In genomic region chr5:88677943-88678779, GRCh38 we compare ENCODE assay signal across 13 cellular contexts.
DNase-seq lines count a peak whose midpoint lies in the region; ATAC-seq, FAIRE-seq and TF ChIP-seq lines count a peak whose summit lies in the region.
"Had no signal": no experiment of that assay in that cellular context is flagged by ENCODE, and none has a peak within 500 bp of the region (broad histone marks: within the 10 kb centered on the region; RNA-seq: fewer than 3 reads in every experiment).

No MANE protein-coding gene starts in this region.

- H3K9me3 Mint-ChIP-seq in astrocyte (ENCODE audit: unreplicated experiment): peaks cover 3% of the 10 kb centered on the region
- H3K9me3 Mint-ChIP-seq: CD8-positive, alpha-beta T cell had no signal

- TF ChIP-seq CTCF in DOHH2 (IDR thresholded peaks at IDR 0.05; ENCODE audit: low read depth, low read length, poor library complexity, severe bottlenecking) (no peak), KMS-11 (conservative IDR thresholded peaks at IDR 0.05; ENCODE audit: low read depth, low read length) (no peak), astrocyte (IDR thresholded peaks at IDR 0.05; ENCODE audit: insufficient read depth, low read depth, low read length) (no peak), lower lobe of right lung (IDR thresholded peaks at IDR 0.05) (no peak)

- H3F3A ChIP-seq in DOHH2 (ENCODE audit: control insufficient read depth, insufficient read depth): peaks cover 20% of the 10 kb centered on the region

- peak overlapping the region; percentile 34 for H3K27ac Mint-ChIP-seq in astrocyte (ENCODE audit: unreplicated experiment)
- H3K27ac Mint-ChIP-seq: CD8-positive, alpha-beta T cell had no signal

- peak overlapping the region; percentile 80; the same call in 1 of the 2 replicates for H3K4me3 ChIP-seq in DOHH2 (ENCODE audit: low read length)
- no peak overlapping the region for H3K4me3 ChIP-seq in KMS-11 (IDR thresholded peaks at IDR 0.05; ENCODE audit: insufficient read depth, low read depth, low read length)
- peak overlapping the region; percentile 83 for H3K4me3 ChIP-seq in astrocyte (ENCODE audit: insufficient read depth, low read depth, low read length)
- no peak overlapping the region for H3K4me3 ChIP-seq in lower lobe of right lung
- H3K4me3 ChIP-seq: body of pancreas, smooth muscle cell had no signal

- H3K9me3 ChIP-seq in DOHH2 (ENCODE audit: control insufficient read depth, insufficient read depth, low read length) (no peaks in the 10 kb centered on the region), astrocyte (ENCODE audit: insufficient read depth, low read depth, low read length) (no peaks in the 10 kb centered on the region), lower lobe of right lung (no peaks in the 10 kb centered on the region)
- H3K9me3 ChIP-seq: body of pancreas, vagina had no signal

- H3K27ac ChIP-seq in DOHH2 (ENCODE audit: low read depth, low read length) (no peak overlapping the region), KMS-11 (no peak overlapping the region), astrocyte (ENCODE audit: low read depth, low read length) (peak overlapping the region; percentile 73), layer of hippocampus (ENCODE audit: low read depth, low read length) (peak overlapping the region; percentile 85), lower lobe of right lung (no peak overlapping the region)
- H3K27ac ChIP-seq: body of pancreas, vagina had no signal

- H3K79me2 ChIP-seq in DOHH2 (ENCODE audit: control insufficient read depth, low read length) (peaks cover 29% of the 10 kb centered on the region), KMS-11 (ENCODE audit: insufficient read depth, low read depth) (peaks cover 13% of the 10 kb centered on the region; the same call in 1 of the 2 replicates), astrocyte (ENCODE audit: insufficient read depth, low read length) (peaks cover 85% of the 10 kb centered on the region)

- no peak for FAIRE-seq in astrocyte (lab: Jason Lieb, UNC)

- no peaks in the 10 kb centered on the region for H3K9me2 ChIP-seq in DOHH2 (replicated peaks; ENCODE audit: control insufficient read depth, low read length)

- H3K4me1 ChIP-seq in DOHH2 (ENCODE audit: control insufficient read depth, low read length) (peaks cover 53% of the 10 kb centered on the region), KMS-11 (ENCODE audit: low read depth, poor library complexity, severe bottlenecking) (peaks cover 40% of the 10 kb centered on the region), astrocyte (ENCODE audit: insufficient read depth, low read length) (peaks cover 30% of the 10 kb centered on the region), lower lobe of right lung (peaks cover 30% of the 10 kb centered on the region)

- H3K4me3 Mint-ChIP-seq in astrocyte (ENCODE audit: unreplicated experiment): peak overlapping the region; percentile 40
- H3K4me3 Mint-ChIP-seq: CD8-positive, alpha-beta T cell had no signal

- ATAC-seq in GM21619 (IDR thresholded peaks at IDR 0.05; ENCODE audit: unreplicated experiment) (no peak), lower lobe of right lung (no peak)
- ATAC-seq: body of pancreas; CD8-positive, alpha-beta T cell had no signal

- H3K4me2 ChIP-seq in DOHH2 (ENCODE audit: low read length): peak overlapping the region; percentile 71
- H3K4me2 ChIP-seq in KMS-11: peak overlapping the region; percentile 87; the same call in 1 of the 2 replicates
- peak overlapping the region; percentile 91 for H3K4me2 ChIP-seq in astrocyte (ENCODE audit: low read length)
- H3K4me2 ChIP-seq: smooth muscle cell had no signal

- H3K27me3 Mint-ChIP-seq in astrocyte (ENCODE audit: low read depth, unreplicated experiment): peaks cover 67% of the 10 kb centered on the region

- intact Hi-C loops in lower lobe of right lung (cut with DNase I): loop anchor here (5.0 kb wide), 1 partner anchor 896 kb away; no protein-coding TSS in a partner anchor

- H2AFZ ChIP-seq in KMS-11 (ENCODE audit: low read depth): no peak overlapping the region
- peak overlapping the region; percentile 68 for H2AFZ ChIP-seq in astrocyte (ENCODE audit: low read depth, low read length)

- DNase-seq in astrocyte (ENCODE audit: low read depth) (no peak), DMS153 treated with DMSO at 0.1 percent for 48 hours (lab: John Stamatoyannopoulos, UW; ENCODE audit: unreplicated experiment) (no peak), NCI-H510A treated with DMSO at 0.1 percent for 48 hours (lab: John Stamatoyannopoulos, UW) (no peak), lower lobe of right lung (no peak)
- DNase-seq: body of pancreas; CD8-positive, alpha-beta T cell; NCI-H1436 had no signal

- H3K27me3 ChIP-seq in DOHH2 (ENCODE audit: control insufficient read depth, low read length) (no peaks in the 10 kb centered on the region), KMS-11 (ENCODE audit: insufficient read depth, low read depth) (no peaks in the 10 kb centered on the region), astrocyte (ENCODE audit: insufficient read depth, low read length) (peaks cover 17% of the 10 kb centered on the region), layer of hippocampus (ENCODE audit: control insufficient read depth, insufficient read depth, low read length) (peaks cover 3% of the 10 kb centered on the region), lower lobe of right lung (ENCODE audit: low read depth) (peaks cover 97% of the 10 kb centered on the region)

- no peaks in the 10 kb centered on the region; the same call in 1 of the 2 replicates for H3K36me3 ChIP-seq in DOHH2 (ENCODE audit: control insufficient read depth, low read length)
- H3K36me3 ChIP-seq in KMS-11 (ENCODE audit: insufficient read depth): no peaks in the 10 kb centered on the region
- no peaks in the 10 kb centered on the region for H3K36me3 ChIP-seq in astrocyte (ENCODE audit: insufficient read depth, low read length)
- no peaks in the 10 kb centered on the region for H3K36me3 ChIP-seq in lower lobe of right lung
- H3K36me3 ChIP-seq: vagina had no signal

- H3K9ac ChIP-seq in KMS-11 (no peak overlapping the region), astrocyte (ENCODE audit: low read length) (peak overlapping the region; percentile 91)

- H3K36me3 Mint-ChIP-seq in astrocyte (ENCODE audit: low read depth, unreplicated experiment): no peaks in the 10 kb centered on the region
- H3K36me3 Mint-ChIP-seq: CD8-positive, alpha-beta T cell had no signal

- peaks cover 14% of the 10 kb centered on the region for H3K4me1 Mint-ChIP-seq in astrocyte (ENCODE audit: low read depth, unreplicated experiment)

- H4K20me1 ChIP-seq in DOHH2 (ENCODE audit: control insufficient read depth, insufficient read depth, low read depth, low read length): no peaks in the 10 kb centered on the region
- no peaks in the 10 kb centered on the region for H4K20me1 ChIP-seq in KMS-11 (ENCODE audit: insufficient read depth)
- H4K20me1 ChIP-seq in astrocyte (ENCODE audit: insufficient read depth, low read length): peaks cover 5% of the 10 kb centered on the region

Comparison
In these comparisons a context has a peak if more than half of its experiments do, and no peak if none do; other contexts are left out.
1. H3K27ac ChIP-seq: peak in astrocyte (single experiment) and layer of hippocampus (single experiment); none in DOHH2 (single experiment), KMS-11 (single experiment) and lower lobe of right lung (single experiment).
2. H3K4me3 ChIP-seq: peak in DOHH2 (single experiment) and astrocyte (single experiment); none in KMS-11 (single experiment) and lower lobe of right lung (single experiment).
3. Peak in every context shown above with its lines, with median percentiles within 50 percentile points of each other: H3K4me2 ChIP-seq.